8 cellular contexts compared by ENCODE assay signal in genomic region chr4:56301181-56302076, GRCh38.
A peak's percentile ranks its signal among the peaks of the same experiment; 100 is the strongest.
DNase-seq lines count a peak whose midpoint lies in the region; ATAC-seq lines count a peak whose summit lies in the region.

No MANE protein-coding gene starts in this region.

- H3K4me1 ChIP-seq in effector memory CD4-positive, alpha-beta T cell (ENCODE audit: control insufficient read depth, insufficient read depth, low read length, poor library complexity, severe bottlenecking) = peaks cover 3% of the 10 kb centered on the region
- H3K4me1 ChIP-seq in mesodermal cell (ENCODE audit: control insufficient read depth, insufficient read depth, low read length, poor library complexity, severe bottlenecking) = peaks cover 13% of the 10 kb centered on the region

- no peaks in the 10 kb centered on the region for H3K36me3 Mint-ChIP-seq in activated CD4-positive, alpha-beta memory T cell treated with anti-CD3 and anti-CD28 coated beads for 36 hours

- H3K36me3 ChIP-seq in effector memory CD4-positive, alpha-beta T cell (ENCODE audit: control insufficient read depth, insufficient read depth, low read length) = no peaks in the 10 kb centered on the region
- H3K36me3 ChIP-seq in mesodermal cell (ENCODE audit: control insufficient read depth, insufficient read depth, low read length) = no peaks in the 10 kb centered on the region

- no peak overlapping the region for H3K4me3 ChIP-seq in effector memory CD4-positive, alpha-beta T cell (ENCODE audit: insufficient read depth, low read depth, low read length, poor library complexity, severe bottlenecking)
- no peak overlapping the region for H3K4me3 ChIP-seq in mesodermal cell (ENCODE audit: extremely low read depth, insufficient read depth, low read length, poor library complexity, severe bottlenecking)

- H3K27me3 ChIP-seq in effector memory CD4-positive, alpha-beta T cell (replicated peaks; ENCODE audit: control insufficient read depth, insufficient read depth, low read length, poor library complexity, severe bottlenecking) = peaks cover 2% of the 10 kb centered on the region

- no peaks in the 10 kb centered on the region for H3K9me3 Mint-ChIP-seq in activated CD4-positive, alpha-beta memory T cell treated with anti-CD3 and anti-CD28 coated beads for 36 hours

- CTCF ChIA-PET in activated CD4-positive, alpha-beta memory T cell treated with anti-CD3 and anti-CD28 coated beads for 36 hours (lab: Charles Lee) = interaction anchor here (0.6 to 2.1 kb wide), 14 partner anchors 9 to 956 kb away, joined by 3 to 9 read pairs (median 4); partner anchors contain the start of genes CEP135 and SRD5A3

- DNase-seq in COR-L47 (lab: John Stamatoyannopoulos, UW) = peak; percentile 68
- DNase-seq in NCI-H748 treated with DMSO at 0.1 percent for 48 hours (lab: John Stamatoyannopoulos, UW) = peak; percentile 9
- peak; percentile 78 for DNase-seq in activated CD4-positive, alpha-beta memory T cell treated with anti-CD3 and anti-CD28 coated beads for 36 hours
- DNase-seq in effector memory CD4-positive, alpha-beta T cell = peak; percentile 7 to 14 (median 8)
- DNase-seq in stimulated activated CD8-positive, alpha-beta memory T cell treated with anti-CD3 and anti-CD28 coated beads, Interleukin-4, amount 100 ng/mL, for 24 hours (ENCODE audit: low read depth) = peak; percentile 41

- peaks cover 7% of the 10 kb centered on the region for H3K4me1 Mint-ChIP-seq in activated CD4-positive, alpha-beta memory T cell treated with anti-CD3 and anti-CD28 coated beads for 36 hours (ENCODE audit: low read depth)

- H3K27ac ChIP-seq in effector memory CD4-positive, alpha-beta T cell (ENCODE audit: insufficient read depth, low read length, poor library complexity, severe bottlenecking) = no peak overlapping the region
- H3K27ac ChIP-seq in mesodermal cell (ENCODE audit: low read depth, low read length, severe bottlenecking) = peak overlapping the region; percentile 67

- POLR2A ChIA-PET in activated CD4-positive, alpha-beta memory T cell treated with anti-CD3 and anti-CD28 coated beads for 36 hours (lab: Charles Lee) = no interaction called here

- 47 to 55% methylated on average over 8 to 9 of the region's 10 CpGs for WGBS in mesodermal cell (ENCODE audit: insufficient coverage in 2 of 2), 2 experiments

- H3K4me3 Mint-ChIP-seq in activated CD4-positive, alpha-beta memory T cell treated with anti-CD3 and anti-CD28 coated beads for 36 hours = peak overlapping the region; percentile 13

- H3K27ac Mint-ChIP-seq in activated CD4-positive, alpha-beta memory T cell treated with anti-CD3 and anti-CD28 coated beads for 36 hours = no peak overlapping the region

- no peaks in the 10 kb centered on the region for H3K27me3 Mint-ChIP-seq in activated CD4-positive, alpha-beta memory T cell treated with anti-CD3 and anti-CD28 coated beads for 36 hours

- peak; percentile 89 for ATAC-seq in GM19455 (IDR thresholded peaks at IDR 0.05; ENCODE audit: unreplicated experiment)
- ATAC-seq in HG03565 (IDR thresholded peaks at IDR 0.05; ENCODE audit: unreplicated experiment) = peak; percentile 96

- H3K9me3 ChIP-seq in effector memory CD4-positive, alpha-beta T cell (ENCODE audit: control insufficient read depth, low read length) = no peaks in the 10 kb centered on the region
- no peaks in the 10 kb centered on the region for H3K9me3 ChIP-seq in mesodermal cell (ENCODE audit: control insufficient read depth, low read length)

- intact Hi-C loops in activated CD4-positive, alpha-beta memory T cell treated with anti-CD3 and anti-CD28 coated beads for 36 hours (cut with micrococcal nuclease) = loop anchor here (1.0 to 10.0 kb wide), 5 partner anchors 170 to 987 kb away; partner anchors contain the start of gene CEP135

Comparison
In these comparisons a context has a peak if more than half of its experiments do, and no peak if none do; other contexts are left out.
1. DNase-seq: peak in every context shown above with its lines; median percentile 78 in activated CD4-positive, alpha-beta memory T cell treated with anti-CD3 and anti-CD28 coated beads for 36 hours; 68 in COR-L47; 41 in stimulated activated CD8-positive, alpha-beta memory T cell treated with anti-CD3 and anti-CD28 coated beads, Interleukin-4, amount 100 ng/mL, for 24 hours; 9 in NCI-H748 treated with DMSO at 0.1 percent for 48 hours; 8 in effector memory CD4-positive, alpha-beta T cell.